In genomic region chr22:47195676-47196492, GRCh38 we compare ENCODE assay signal across 16 cellular contexts.
A peak's percentile ranks its signal among the peaks of the same experiment; 100 is the strongest.
DNase-seq lines count a peak whose midpoint lies in the region; ATAC-seq and TF ChIP-seq lines count a peak whose summit lies in the region.
"Had no signal": no experiment of that assay in that cellular context is flagged by ENCODE, and none has a peak within 500 bp of the region (broad histone marks: within the 10 kb centered on the region; RNA-seq: fewer than 3 reads in every experiment).

No MANE protein-coding gene starts in this region.

- H3K27me3 ChIP-seq in IMR-90 (ENCODE audit: control insufficient read depth, insufficient read depth, low read length), result peaks cover 7% of the 10 kb centered on the region; the same call in 1 of the 2 replicates
- H3K27me3 ChIP-seq: pancreas had no signal

- H3K18ac ChIP-seq in IMR-90 (ENCODE audit: low read depth, low read length), result no peak overlapping the region

- H3K23ac ChIP-seq in IMR-90 (ENCODE audit: low read depth, low read length), result no peak overlapping the region

- peak overlapping the region; percentile 43 for H2AFZ ChIP-seq in IMR-90 (replicated peaks; ENCODE audit: low read length, poor library complexity)

- H3K9ac ChIP-seq in IMR-90 (ENCODE audit: low read depth, low read length), result no peak overlapping the region

- H3K9me3 ChIP-seq in IMR-90 (ENCODE audit: control insufficient read depth, insufficient read depth, low read length), result no peaks in the 10 kb centered on the region
- H3K9me3 ChIP-seq: gastroesophageal sphincter, pancreas had no signal

- 0% methylated on average over 1 of the region's 15 CpGs; no CpG with 5 or more reads in 1 of the 2 experiments for WGBS in IMR-90 (ENCODE audit: extremely low coverage in 2 of 2, insufficient read length in 1 of 2), 2 experiments

- no peak overlapping the region for H2BK5ac ChIP-seq in IMR-90 (ENCODE audit: low read depth, low read length, poor library complexity, severe bottlenecking)

- in situ Hi-C loops in IMR-90 (cut with MboI; ENCODE audit: low sequenced_read_pairs), result no loop called here

- TF ChIP-seq RAD21 in IMR-90 (IDR thresholded peaks at IDR 0.05; ENCODE audit: low read length), result no peak

- H3K4me3 ChIP-seq in IMR-90 (ENCODE audit: insufficient read depth, low read depth, low read length) (no peak overlapping the region), fibroblast of pulmonary artery (replicated peaks; ENCODE audit: low read depth, low read length) (no peak overlapping the region)
- H3K4me3 ChIP-seq: gastroesophageal sphincter, pancreas had no signal

- no peak overlapping the region for H2BK120ac ChIP-seq in IMR-90 (ENCODE audit: low read depth, low read length)

- H3K27ac ChIP-seq in IMR-90 (ENCODE audit: insufficient read depth, low read length), result no peak overlapping the region
- H3K27ac ChIP-seq: gastroesophageal sphincter, pancreas, WERI-Rb-1 had no signal

- H2BK15ac ChIP-seq in IMR-90 (ENCODE audit: low read depth, low read length), result no peak overlapping the region

- peak overlapping the region; percentile 61 for H2AK9ac ChIP-seq in IMR-90 (replicated peaks; ENCODE audit: low read depth, low read length, poor library complexity)

- H2AK5ac ChIP-seq in IMR-90 (ENCODE audit: low read depth, low read length), result no peak overlapping the region

- no peak overlapping the region for H3K4ac ChIP-seq in IMR-90 (ENCODE audit: low read depth, low read length)

- ATAC-seq in IMR-90 (ENCODE audit: low read depth) (0 out of 2 replicates have a peak, but pooled peaks have one; percentile 10), left colon (no peak)
- ATAC-seq: activated CD8-positive, alpha-beta T cell treated with anti-CD3 and anti-CD28 coated beads, Interleukin-2, amount 10 ng/mL, durations not matched to agents 7 days and 5 days; activated T-helper 17 cell treated with anti-CD3 and anti-CD28 coated beads, Interleukin-2, amount 50 U/mL, for 72 hours; gastroesophageal sphincter; left ventricle myocardium superior; pancreas had no signal

- DNase-seq in D341Med (ENCODE audit: low spot score) (peak; percentile 21), IMR-90 (no peak), fibroblast of pulmonary artery (ENCODE audit: low read depth) (peak; percentile 17), posterior vena cava (ENCODE audit: low spot score) (peak; percentile 72), H4 (ENCODE audit: low spot score) (no peak), C1 segment of cervical spinal cord (lab: John Stamatoyannopoulos, UW) (no peak), left colon (no peak)
- DNase-seq: activated CD8-positive, alpha-beta T cell treated with anti-CD3 and anti-CD28 coated beads, Interleukin-2, amount 10 ng/mL, durations not matched to agents 7 days and 5 days; erythroblast; Karpas-422; left ventricle myocardium superior; NCI-H1417; WERI-Rb-1 had no signal

- H3K4me2 ChIP-seq in IMR-90 (ENCODE audit: low read depth, low read length), result no peak overlapping the region

- no peaks in the 10 kb centered on the region for H3K4me1 ChIP-seq in IMR-90 (ENCODE audit: control insufficient read depth, insufficient read depth, low read length)
- H3K4me1 ChIP-seq: gastroesophageal sphincter had no signal

- no peaks in the 10 kb centered on the region for H3K79me1 ChIP-seq in IMR-90 (ENCODE audit: low read depth in 1 of 2, low read length in 2 of 2)

- intact Hi-C loops in IMR-90 (cut with micrococcal nuclease) (no loop called here), posterior vena cava (cut with DNase I) (no loop called here), left colon (cut with DNase I, micrococcal nuclease) (no loop called here)

- no peak overlapping the region for H4K5ac ChIP-seq in IMR-90 (ENCODE audit: low read depth, low read length)

- H3K9me1 ChIP-seq in IMR-90 (ENCODE audit: insufficient read depth, low read length), result peaks cover 5% of the 10 kb centered on the region; the same call in 1 of the 2 replicates

- H4K20me1 ChIP-seq in IMR-90 (ENCODE audit: insufficient read depth, low read length), result no peaks in the 10 kb centered on the region

- CTCF ChIA-PET in IMR-90 (lab: Yijun Ruan, JAX), result no interaction called here

- H3K14ac ChIP-seq in IMR-90 (replicated peaks; ENCODE audit: low read depth, low read length), result no peak overlapping the region

- H4K8ac ChIP-seq in IMR-90 (ENCODE audit: low read depth in 2 of 2, low read length in 2 of 2), result no peak overlapping the region

- no peaks in the 10 kb centered on the region for H3K36me3 ChIP-seq in IMR-90 (ENCODE audit: control insufficient read depth, insufficient read depth, low read length)
- H3K36me3 ChIP-seq: gastroesophageal sphincter, pancreas, WERI-Rb-1 had no signal

- dilution Hi-C loops in IMR-90 (cut with HindIII; ENCODE audit: low sequenced_read_pairs, unreplicated experiment), result no loop called here

- no TSS peak for BruUV-seq in IMR-90 (replicated peaks; lab: Mats Ljungman, UMichigan)

- H4K91ac ChIP-seq in IMR-90 (ENCODE audit: insufficient read depth, low read depth, low read length), result no peak overlapping the region

- POLR2A ChIA-PET in IMR-90 (lab: Charles Lee; ENCODE audit: unreplicated experiment), result no interaction called here

- no peak for TF ChIP-seq POLR2A in IMR-90 (IDR thresholded peaks at IDR 0.05; ENCODE audit: low read depth, low read length)

- no peak overlapping the region for H2BK20ac ChIP-seq in IMR-90 (ENCODE audit: low read depth, low read length)

- no peak overlapping the region for H3K56ac ChIP-seq in IMR-90 (ENCODE audit: extremely low read depth, insufficient read depth, low read length)

- TF ChIP-seq CTCF in IMR-90 (conservative IDR thresholded peaks at IDR 0.05; ENCODE audit: low read depth, low read length), result no peak
- TF ChIP-seq CTCF in fibroblast of pulmonary artery (IDR thresholded peaks at IDR 0.05; ENCODE audit: low read length, missing control alignments), result no peak

TF ChIP-seq in IMR-90, 13 proteins besides CTCF, POLR2A, EP300 and RAD21:
- TF ChIP-seq SMC3 (IDR thresholded peaks at IDR 0.05; ENCODE audit: low read depth, low read length) (no peak), MAZ (IDR thresholded peaks at IDR 0.05; ENCODE audit: borderline replicate concordance, low read depth, low read length) (no peak), RCOR1 (IDR thresholded peaks at IDR 0.05; ENCODE audit: insufficient replicate concordance, low read length) (no peak), MXI1 (IDR thresholded peaks at IDR 0.05; ENCODE audit: borderline replicate concordance, low read depth, low read length) (no peak), FOS (IDR thresholded peaks at IDR 0.05; ENCODE audit: low read depth, low read length) (no peak), CEBPB (IDR thresholded peaks at IDR 0.05; ENCODE audit: low read depth, low read length) (no peak), RFX5 (IDR thresholded peaks at IDR 0.05; ENCODE audit: low read depth, low read length) (no peak), BHLHE40 (IDR thresholded peaks at IDR 0.05; ENCODE audit: low read depth, low read length) (no peak), USF2 (IDR thresholded peaks at IDR 0.05; ENCODE audit: low read depth, low read length) (no peak), NFE2L2 (IDR thresholded peaks at IDR 0.05; ENCODE audit: low read depth, low read length) (no peak), CHD1 (IDR thresholded peaks at IDR 0.05; ENCODE audit: low read depth, low read length) (no peak), MAFK (IDR thresholded peaks at IDR 0.05; ENCODE audit: low read depth, low read length) (no peak), ELK1 (IDR thresholded peaks at IDR 0.05; ENCODE audit: borderline replicate concordance, low read depth, low read length) (no peak)

Comparison
In these comparisons a context has a peak if more than half of its experiments do, and no peak if none do; other contexts are left out.
1. DNase-seq: peak in D341Med (single experiment), fibroblast of pulmonary artery (single experiment) and posterior vena cava (single experiment); none in IMR-90 (single experiment), H4 (single experiment), C1 segment of cervical spinal cord (0 of 14) and left colon (0 of 2).